Comparison of ENCODE assay signal across 1 cellular context in genomic region chr11:46242961-46243795, GRCh38.
TF ChIP-seq lines count a peak whose summit lies in the region.

No MANE protein-coding gene starts in this region.

TF ChIP-seq in K562, 482 proteins besides CTCF, POLR2A, EP300 and RAD21 (continued from another document and continues in another):
- TF ChIP-seq MGA (IDR thresholded peaks at IDR 0.05), result peak; percentile 84; the same call in 1 of the 2 replicates
- peak; percentile 52; the same call in 1 of the 2 replicates for TF ChIP-seq HCFC1 (IDR thresholded peaks at IDR 0.05; ENCODE audit: low read depth, low read length)
- peak; percentile 57 for TF ChIP-seq RBBP5 (IDR thresholded peaks at IDR 0.05; ENCODE audit: borderline replicate concordance, insufficient read depth, low read length, poor library complexity, severe bottlenecking)
- peak; percentile 96 for TF ChIP-seq PBX2 (CRISPR knock-in tag; IDR thresholded peaks at IDR 0.05; ENCODE audit: low read depth)
- peak; percentile 97 for TF ChIP-seq PBX2 (tag; conservative IDR thresholded peaks at IDR 0.05; ENCODE audit: low read depth)
- TF ChIP-seq, protein P1, sequence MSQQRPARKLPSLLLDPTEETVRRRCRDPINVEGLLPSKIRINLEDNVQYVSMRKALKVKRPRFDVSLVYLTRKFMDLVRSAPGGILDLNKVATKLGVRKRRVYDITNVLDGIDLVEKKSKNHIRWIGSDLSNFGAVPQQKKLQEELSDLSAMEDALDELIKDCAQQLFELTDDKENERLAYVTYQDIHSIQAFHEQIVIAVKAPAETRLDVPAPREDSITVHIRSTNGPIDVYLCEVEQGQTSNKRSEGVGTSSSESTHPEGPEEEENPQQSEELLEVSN (IDR thresholded peaks at IDR 0.05; ENCODE audit: borderline replicate concordance in 1 of 2, extremely low read depth in 1 of 2, insufficient read depth in 1 of 2, insufficient read length in 1 of 2, low read depth in 1 of 2, low read length in 1 of 2, poor library complexity in 1 of 2, severe bottlenecking in 1 of 2), result peak; percentile 38 to 44
- no peak for TF ChIP-seq HMG20A (CRISPR knock-in tag; conservative IDR thresholded peaks at IDR 0.05)
- no peak for TF ChIP-seq HNRNPLL (IDR thresholded peaks at IDR 0.05; ENCODE audit: low read depth, low read length, poor library complexity, severe bottlenecking)
- no peak for TF ChIP-seq PHTF2 (CRISPR knock-in tag; IDR thresholded peaks at IDR 0.05)
- TF ChIP-seq USF2 (CRISPR knock-in tag; IDR thresholded peaks at IDR 0.05), result no peak
- TF ChIP-seq ZNF263 (CRISPR knock-in tag; IDR thresholded peaks at IDR 0.05; ENCODE audit: borderline replicate concordance), result no peak
- TF ChIP-seq RBFOX2 (IDR thresholded peaks at IDR 0.05; ENCODE audit: low read depth, low read length), result peak; percentile 97
- TF ChIP-seq MBD2 (IDR thresholded peaks at IDR 0.05; ENCODE audit: borderline replicate concordance, low read depth), result peak; percentile 24
- TF ChIP-seq IRF2 (CRISPR knock-in tag; IDR thresholded peaks at IDR 0.05), result no peak
- TF ChIP-seq, protein P2, sequence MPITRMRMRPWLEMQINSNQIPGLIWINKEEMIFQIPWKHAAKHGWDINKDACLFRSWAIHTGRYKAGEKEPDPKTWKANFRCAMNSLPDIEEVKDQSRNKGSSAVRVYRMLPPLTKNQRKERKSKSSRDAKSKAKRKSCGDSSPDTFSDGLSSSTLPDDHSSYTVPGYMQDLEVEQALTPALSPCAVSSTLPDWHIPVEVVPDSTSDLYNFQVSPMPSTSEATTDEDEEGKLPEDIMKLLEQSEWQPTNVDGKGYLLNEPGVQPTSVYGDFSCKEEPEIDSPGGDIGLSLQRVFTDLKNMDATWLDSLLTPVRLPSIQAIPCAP (CRISPR knock-in tag; IDR thresholded peaks at IDR 0.05; ENCODE audit: borderline replicate concordance), result no peak
- peak; percentile 66; the same call in 1 of the 2 replicates for TF ChIP-seq ETV5 (CRISPR knock-in tag; IDR thresholded peaks at IDR 0.05; ENCODE audit: low read depth)
- TF ChIP-seq MCM7 (IDR thresholded peaks at IDR 0.05), result no peak
- peak; percentile 10 for TF ChIP-seq HDAC3 (IDR thresholded peaks at IDR 0.05; ENCODE audit: borderline replicate concordance, partially characterized antibody)
- no peak for TF ChIP-seq STAT5B (CRISPR knock-in tag; IDR thresholded peaks at IDR 0.05)
- no peak for TF ChIP-seq GATAD2A (IDR thresholded peaks at IDR 0.05)
- TF ChIP-seq RFX1 (IDR thresholded peaks at IDR 0.05), result peak; percentile 93
- TF ChIP-seq SP1 (CRISPR knock-in tag; IDR thresholded peaks at IDR 0.05), result peak; percentile 67
- no peak for TF ChIP-seq RNF219 (CRISPR knock-in tag; IDR thresholded peaks at IDR 0.05)
- no peak for TF ChIP-seq MYBL2 (IDR thresholded peaks at IDR 0.05; ENCODE audit: low read depth)
- TF ChIP-seq MYBL2 (CRISPR knock-in tag; IDR thresholded peaks at IDR 0.05; ENCODE audit: borderline replicate concordance), result no peak
- peak; percentile 69; the same call in 1 of the 2 replicates for TF ChIP-seq BRD4 (IDR thresholded peaks at IDR 0.05)
- TF ChIP-seq ZC3H8 (IDR thresholded peaks at IDR 0.05), result no peak
- TF ChIP-seq OTX1 (CRISPR knock-in tag; IDR thresholded peaks at IDR 0.05), result no peak
- TF ChIP-seq ZNF197 (CRISPR knock-in tag; IDR thresholded peaks at IDR 0.05; ENCODE audit: low read depth), result 0 out of 2 replicates have a peak, but pooled peaks have one; percentile 58
- no peak for TF ChIP-seq ZBTB49 (CRISPR knock-in tag; IDR thresholded peaks at IDR 0.05; ENCODE audit: borderline replicate concordance)
- TF ChIP-seq ETS2 (tag; IDR thresholded peaks at IDR 0.05; ENCODE audit: borderline replicate concordance, poor library complexity, severe bottlenecking), result no peak
- TF ChIP-seq NFIX (CRISPR knock-in tag; IDR thresholded peaks at IDR 0.05; ENCODE audit: low read depth), result no peak
- TF ChIP-seq RB1 (IDR thresholded peaks at IDR 0.05; ENCODE audit: low read depth), result no peak; the same call in 1 of the 2 replicates
- no peak for TF ChIP-seq ZNF124 (CRISPR knock-in tag; IDR thresholded peaks at IDR 0.05)
- no peak for TF ChIP-seq SREBF1 (IDR thresholded peaks at IDR 0.05; ENCODE audit: borderline replicate concordance, low read depth, low read length)
